ENCODE assay signal across 8 cellular contexts in genomic region chr13:45464687-45465453, GRCh38. TPM values are rescaled to one million over a fixed set of nuclear protein-coding genes. Genes with fewer than 3 reads are reported as not detected.
DNase-seq lines count a peak whose midpoint lies in the region; ATAC-seq, FAIRE-seq and TF ChIP-seq lines count a peak whose summit lies in the region.

Gene COG3, plus strand, starts transcription at chr13:45464939. Its CDS starts 98 bp downstream, at chr13:45465037.

- peak within 1 kb of the TSS; percentile 96 for H3K18ac ChIP-seq in trophoblast cell (ENCODE audit: low read length)

- peak within 1 kb of the TSS; percentile 91 for H2BK5ac ChIP-seq in trophoblast cell (ENCODE audit: low read depth, low read length, poor library complexity)

- peak; percentile 96 for FAIRE-seq in GM12892 (lab: Jason Lieb, UNC)

- peak within 1 kb of the TSS; percentile 97 for H4K8ac ChIP-seq in trophoblast cell (ENCODE audit: low read depth, low read length)

- H3K14ac ChIP-seq in trophoblast cell (ENCODE audit: low read length) = peak within 1 kb of the TSS; percentile 99

- peak within 1 kb of the TSS; percentile 99 for H4K12ac ChIP-seq in trophoblast cell (ENCODE audit: low read depth, low read length)

- in situ Hi-C loops in transverse colon (cut with MboI; ENCODE audit: low pct_ligation_motif_present in 1 of 4, low pct_unique_long_range_greater_than_20kb in 1 of 4, low sequenced_read_pairs in 3 of 4) = no loop called here

- TF ChIP-seq CTCF in adrenal gland (IDR thresholded peaks at IDR 0.05) (peak in 2 of 6 experiments; percentile 2 to 35), transverse colon (IDR thresholded peaks at IDR 0.05) (peak in 3 of 5 experiments; percentile 41 to 90 (median 84))

- peak within 1 kb of the TSS; percentile 93 for H3K4ac ChIP-seq in trophoblast cell (ENCODE audit: low read depth, low read length)

- peaks cover 7% of the 10 kb centered on the region for H3K79me1 ChIP-seq in trophoblast cell (ENCODE audit: low read length)

- H3K27me3 ChIP-seq in adrenal gland (no peaks in the 10 kb centered on the region), trophoblast cell (ENCODE audit: insufficient read depth, low read length) (no peaks in the 10 kb centered on the region), transverse colon (no peaks in the 10 kb centered on the region)

- no peak within 1 kb of the TSS for H3K23ac ChIP-seq in trophoblast cell (ENCODE audit: low read length)

- TF ChIP-seq POLR2A in GM12892 (IDR thresholded peaks at IDR 0.05; ENCODE audit: low read depth, low read length) (peak; percentile 80; the same call in 1 of the 2 replicates), adrenal gland (IDR thresholded peaks at IDR 0.05) (peak; percentile 78 to 79), transverse colon (IDR thresholded peaks at IDR 0.05) (peak; percentile 93)

- H3K4me3 ChIP-seq in adrenal gland (peak within 1 kb of the TSS; percentile 44 to 97 (median 80)), trophoblast cell (ENCODE audit: low read depth, low read length) (peak within 1 kb of the TSS; percentile 95), transverse colon (peak within 1 kb of the TSS; percentile 89 to 97 (median 92))

- no peak within 1 kb of the TSS for H2BK12ac ChIP-seq in trophoblast cell (ENCODE audit: low read length)

- H2BK120ac ChIP-seq in trophoblast cell (ENCODE audit: insufficient read depth, low read length, poor library complexity) = peak within 1 kb of the TSS; percentile 97

- intact Hi-C loops in adrenal gland (cut with DNase I) (loop anchor here in 1 of 2 donors (10.0 kb wide), 1 partner anchor 50 kb away; the partner anchor contains the start of gene SLC25A30), cardiac septum (cut with DNase I) (loop anchor here (5.0 kb wide), 1 partner anchor 48 kb away; the partner anchor contains the start of gene SLC25A30), transverse colon (cut with DNase I; ENCODE audit: low total_unique reads) (loop anchor here (5.0 kb wide), 1 partner anchor 48 kb away; the partner anchor contains the start of gene SLC25A30)

- peak; percentile 91 for ATAC-seq in HG02852 (IDR thresholded peaks at IDR 0.05; ENCODE audit: unreplicated experiment)

- peak within 1 kb of the TSS; percentile 98 for H4K91ac ChIP-seq in trophoblast cell (ENCODE audit: low read depth, low read length)

- H3K9me3 ChIP-seq in adrenal gland (replicated peaks in 1 of 3) = no peaks in the 10 kb centered on the region
- no peaks in the 10 kb centered on the region for H3K9me3 ChIP-seq in trophoblast cell (ENCODE audit: insufficient read depth, low read depth, low read length)
- no peaks in the 10 kb centered on the region for H3K9me3 ChIP-seq in transverse colon

- TF ChIP-seq EP300 in transverse colon (IDR thresholded peaks at IDR 0.05; ENCODE audit: low read depth) = no peak

- H3K36me3 ChIP-seq in adrenal gland (replicated peaks in 1 of 2) = no peaks in the 10 kb centered on the region
- no peaks in the 10 kb centered on the region for H3K36me3 ChIP-seq in trophoblast cell (ENCODE audit: control insufficient read depth in 1 of 2, insufficient read depth in 2 of 2, low read length in 2 of 2)
- H3K36me3 ChIP-seq in transverse colon = no peaks in the 10 kb centered on the region

- WGBS in adrenal gland, 4 donors = 0 to 1% (median 1%) methylated on average over 25 to 63 of the region's 63 CpGs
- WGBS in trophoblast cell (ENCODE audit: extremely low coverage, insufficient coverage, insufficient read length) = no CpG with 5 or more reads among the region's 63 CpGs
- WGBS in transverse colon (ENCODE audit: low coverage in 1 of 2), 2 donors = 0 to 1% methylated on average over 1 to 60 of the region's 63 CpGs

- peaks cover 35 to 47% of the 10 kb centered on the region in 2 donors for H3K4me1 ChIP-seq in adrenal gland (replicated peaks in 1 of 2)
- H3K4me1 ChIP-seq in trophoblast cell (ENCODE audit: control insufficient read depth in 1 of 2, insufficient read depth in 2 of 2, low read length in 2 of 2) = peaks cover 0 to 5% of the 10 kb centered on the region in 2 experiments
- peaks cover 21 to 47% (median 40%) of the 10 kb centered on the region in 4 donors for H3K4me1 ChIP-seq in transverse colon

- peak within 1 kb of the TSS; percentile 77 to 92 (median 91) for H3K27ac ChIP-seq in adrenal gland
- H3K27ac ChIP-seq in trophoblast cell (ENCODE audit: low read depth, low read length) = peak within 1 kb of the TSS; percentile 93
- peak within 1 kb of the TSS; percentile 96 to 98 (median 97) for H3K27ac ChIP-seq in transverse colon

- peak within 1 kb of the TSS; percentile 93 for H2AFZ ChIP-seq in trophoblast cell (ENCODE audit: insufficient read depth, low read length, poor library complexity)

- peak within 1 kb of the TSS; percentile 81 for H3K4me2 ChIP-seq in trophoblast cell (ENCODE audit: low read length)

- H3K9ac ChIP-seq in trophoblast cell (ENCODE audit: low read length) = peak within 1 kb of the TSS; percentile 90

- H3K79me2 ChIP-seq in trophoblast cell (ENCODE audit: control insufficient read depth, insufficient read depth, low read length, poor library complexity) = peaks cover 10% of the 10 kb centered on the region

- DNase-seq in GM12892 (ENCODE audit: insufficient read length) = peak; percentile 83
- peak; percentile 98 for DNase-seq in NCI-H146 (lab: John Stamatoyannopoulos, UW)
- peak; percentile 91 to 97 (median 95) for DNase-seq in T-helper 1 cell
- DNase-seq in adrenal gland = peak; percentile 93 to 98 (median 96)
- peak; percentile 95 for DNase-seq in cardiac septum (ENCODE audit: low spot score)
- DNase-seq in trophoblast cell = peak; percentile 85 to 94
- peak; percentile 97 for DNase-seq in transverse colon

- peak within 1 kb of the TSS; percentile 80 for H2AK5ac ChIP-seq in trophoblast cell (ENCODE audit: low read length)

RNA-seq across cellular contexts. Expression of gene COG3, which starts in this region (rescaled TPM):
- 17.3 TPM for polyA plus RNA-seq in GM12892 (2012; ENCODE audit: missing spikeins)
- total RNA-seq in adrenal gland (10 to 100 TPM; 22.3 to 56.7 (median 34.0) TPM), cardiac septum (16.5 TPM), transverse colon (100 to 1,000 TPM in 1 of 4 donors, 10 to 100 TPM in 3; 38.2 to 103 (median 58.5) TPM)
- 10 to 100 TPM; 21.9 to 70.1 (median 32.7) TPM for polyA plus RNA-seq in adrenal gland
- 50.5 and 57.4 TPM in 2 replicates for polyA plus RNA-seq in trophoblast cell (2013)

Comparison
In these comparisons a context has a peak if more than half of its experiments do, and no peak if none do; other contexts are left out.
1. Peak in every context shown above with its lines: DNase-seq, ATAC-seq, H3K4me3 ChIP-seq and H3K27ac ChIP-seq.